In the genomic region with DNA sequence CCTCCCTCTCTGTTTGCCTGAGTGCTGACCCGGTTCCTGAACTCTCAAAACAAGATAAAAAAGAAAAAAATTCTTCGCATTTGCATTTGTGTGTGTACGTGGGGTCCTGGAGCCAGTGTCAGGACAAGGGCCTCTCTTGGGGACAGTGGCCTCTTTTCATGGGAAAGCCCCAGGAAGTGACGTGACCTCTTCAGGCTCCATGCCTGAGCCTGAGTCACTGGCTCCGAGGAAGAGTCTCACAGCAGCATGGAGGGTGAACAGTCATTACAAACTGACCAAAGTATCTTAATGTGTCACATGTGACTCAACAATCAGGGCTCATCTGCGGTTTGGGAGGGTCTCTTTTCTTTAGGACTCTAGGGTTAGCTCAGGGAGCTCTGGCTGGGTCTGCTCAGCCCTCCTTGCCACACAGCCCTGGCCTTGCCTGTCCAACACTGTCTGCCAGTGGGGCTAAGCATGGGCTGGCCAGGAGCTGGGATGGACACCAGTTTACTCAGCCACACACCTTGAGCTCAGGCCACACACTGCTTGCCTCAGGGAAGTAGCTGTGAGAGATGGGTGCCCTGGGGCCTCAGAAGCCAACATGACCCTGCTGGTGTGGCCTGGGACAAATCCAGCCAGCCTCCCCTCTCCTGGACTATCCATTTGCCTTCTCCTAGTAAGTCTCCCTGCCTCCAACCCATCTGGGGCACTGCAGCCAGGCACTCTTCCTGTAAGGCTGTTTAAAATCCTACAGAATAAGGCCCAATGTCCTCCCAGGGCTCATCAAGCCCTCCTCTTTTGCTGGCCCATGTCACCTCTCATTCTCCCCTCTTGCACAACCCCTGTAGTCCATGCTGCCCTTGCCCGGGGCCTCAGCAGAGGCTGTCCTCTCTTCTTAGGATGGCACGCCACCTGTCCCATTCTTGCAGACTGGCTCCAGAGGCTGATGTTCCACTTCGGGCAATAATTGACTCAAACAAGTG, we compare ENCODE assay signal across 8 cellular contexts.
DNase-seq lines count a peak whose midpoint lies in the region; ATAC-seq and TF ChIP-seq lines count a peak whose summit lies in the region.

No MANE protein-coding gene starts in this region.

- DNase-seq in AG10803 (ENCODE audit: low read depth) (peak; percentile 86), GM19240 (ENCODE audit: insufficient read length, low spot score) (peak; percentile 51), epithelial cell of esophagus (ENCODE audit: low read depth) (peak; percentile 46), NCI-H1048 (lab: John Stamatoyannopoulos, UW) (no peak), SHP77 treated with DMSO at 0.1 percent for 48 hours (lab: John Stamatoyannopoulos, UW) (no peak)
- DNase-seq in activated CD4-positive, CD25-positive, alpha-beta regulatory T cell treated with anti-CD3 and anti-CD28 coated beads, Interleukin-2, amount 50 U/mL, for 72 hours: peak; percentile 66

- H3K27me3 ChIP-seq in neutrophil: no peaks in the 10 kb centered on the region

- H3K4me3 ChIP-seq in AG10803 (ENCODE audit: low read length) (no peak overlapping the region), epithelial cell of esophagus (ENCODE audit: low read length) (no peak overlapping the region), neutrophil (ENCODE audit: low read depth in 1 of 2, low read length in 1 of 2) (no peak overlapping the region)

- peaks cover 62 to 76% of the 10 kb centered on the region in 2 experiments for H3K4me1 ChIP-seq in neutrophil (ENCODE audit: control insufficient read depth in 1 of 2, insufficient read depth in 1 of 2, low read depth in 1 of 2, low read length in 1 of 2)

- peaks cover 7% of the 10 kb centered on the region for H3K36me3 ChIP-seq in neutrophil

- TF ChIP-seq CTCF in AG10803 (conservative IDR thresholded peaks at IDR 0.05; ENCODE audit: low read length) (no peak), epithelial cell of esophagus (IDR thresholded peaks at IDR 0.05; ENCODE audit: insufficient read depth, low read depth, low read length, missing control alignments) (no peak), neutrophil (IDR thresholded peaks at IDR 0.05) (no peak)

- ATAC-seq in HG03280 (IDR thresholded peaks at IDR 0.05; ENCODE audit: unreplicated experiment): peak; percentile 78

- H3K27ac ChIP-seq in neutrophil: peak overlapping the region; percentile 60

- no peaks in the 10 kb centered on the region for H3K9me3 ChIP-seq in neutrophil

Comparison
In these comparisons a context has a peak if more than half of its experiments do, and no peak if none do; other contexts are left out.
1. DNase-seq: peak in AG10803 (single experiment), GM19240 (single experiment), activated CD4-positive, CD25-positive, alpha-beta regulatory T cell treated with anti-CD3 and anti-CD28 coated beads, Interleukin-2, amount 50 U/mL, for 72 hours (single experiment) and epithelial cell of esophagus (single experiment); none in NCI-H1048 (single experiment) and SHP77 treated with DMSO at 0.1 percent for 48 hours (single experiment).